In the genomic region with DNA sequence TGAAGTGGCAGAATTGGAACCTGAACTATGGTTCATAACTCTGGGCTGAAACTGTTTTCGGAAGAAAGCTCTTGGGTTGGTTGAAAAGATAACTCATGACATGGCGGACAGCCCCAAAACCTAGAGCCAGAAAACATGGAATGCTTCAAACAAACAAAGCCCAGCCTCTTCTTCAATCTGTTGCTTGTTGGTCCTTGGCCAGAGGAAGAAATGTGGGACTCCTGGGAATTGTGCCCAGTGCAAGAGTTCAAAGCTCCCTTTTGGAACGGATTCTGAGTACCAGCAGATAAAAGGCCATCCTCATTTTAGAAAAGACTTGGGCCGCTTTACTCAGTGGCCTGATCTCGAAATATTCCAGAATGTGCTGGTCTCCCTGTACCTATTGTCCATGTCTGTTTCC, we compare ENCODE assay signal across 1 cellular context.
TF ChIP-seq lines count a peak whose summit lies in the region.

No MANE protein-coding gene starts in this region.

TF ChIP-seq in GM23338, 12 proteins besides CTCF, POLR2A, EP300 and RAD21 (continued from another document):
- TF ChIP-seq STAT1 (IDR thresholded peaks at IDR 0.05; ENCODE audit: unreplicated experiment) (no peak), JUNB (IDR thresholded peaks at IDR 0.05; ENCODE audit: unreplicated experiment) (no peak), ZNF462 (CRISPR knock-in tag; IDR thresholded peaks at IDR 0.05) (no peak), EZH2phosphoT487 (IDR thresholded peaks at IDR 0.05; ENCODE audit: unreplicated experiment) (no peak), EZH2 (IDR thresholded peaks at IDR 0.05; ENCODE audit: low read depth, unreplicated experiment) (no peak), POLR2AphosphoS5 (IDR thresholded peaks at IDR 0.05; ENCODE audit: low read depth) (no peak), ZNF331 (CRISPR knock-in tag; IDR thresholded peaks at IDR 0.05; ENCODE audit: low read depth) (no peak), CREB1 (CRISPR knock-in tag; IDR thresholded peaks at IDR 0.05; ENCODE audit: low read depth) (no peak), NANOG (IDR thresholded peaks at IDR 0.05; ENCODE audit: borderline replicate concordance) (no peak), ETS1 (IDR thresholded peaks at IDR 0.05) (no peak)
TF ChIP-seq in GM23338: peak in this region for 0.
